11 cellular contexts compared by ENCODE assay signal in the genomic region with DNA sequence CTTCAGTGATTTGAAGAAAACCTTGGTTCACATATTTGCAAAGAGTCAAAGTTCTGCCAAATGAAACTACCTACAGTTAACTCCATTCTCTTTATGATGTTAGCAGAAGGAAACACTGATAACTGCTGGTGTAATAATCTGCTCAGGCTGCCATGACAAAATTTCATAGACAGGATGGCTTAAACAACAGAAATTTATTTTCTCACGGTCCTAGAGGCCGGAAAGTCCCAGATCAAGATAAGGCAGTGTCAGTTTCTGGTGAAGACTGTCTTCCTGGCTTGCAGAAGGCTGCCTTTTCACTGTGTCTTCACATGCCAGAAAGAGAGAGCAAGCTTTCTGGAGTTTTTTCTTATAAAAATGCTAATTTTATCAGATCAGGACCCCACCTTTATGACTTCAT.
DNase-seq lines count a peak whose midpoint lies in the region; ATAC-seq lines count a peak whose summit lies in the region.
"Had no signal": no experiment of that assay in that cellular context is flagged by ENCODE, and none has a peak within 500 bp of the region (broad histone marks: within the 10 kb centered on the region; RNA-seq: fewer than 3 reads in every experiment).

No MANE protein-coding gene starts in this region.

- H3K27me3 Mint-ChIP-seq in activated T-cell treated with anti-CD3 and anti-CD28 coated beads, Interleukin-2, amount 50 U/mL, for 4 hours (ENCODE audit: low read depth), result no peaks in the 10 kb centered on the region
- H3K27me3 Mint-ChIP-seq in naive thymus-derived CD8-positive, alpha-beta T cell, result no peaks in the 10 kb centered on the region

- H3K4me1 Mint-ChIP-seq in activated T-cell treated with anti-CD3 and anti-CD28 coated beads, Interleukin-2, amount 50 U/mL, for 4 hours (ENCODE audit: low read depth), result peaks cover 31% of the 10 kb centered on the region
- peaks cover 10 to 44% (median 32%) of the 10 kb centered on the region in 4 donors for H3K4me1 Mint-ChIP-seq in naive thymus-derived CD8-positive, alpha-beta T cell

- no peak for DNase-seq in activated T-cell treated with anti-CD3 and anti-CD28 coated beads, Interleukin-2, amount 50 U/mL, for 4 hours
- DNase-seq in activated T-cell treated with anti-CD3 and anti-CD28 coated beads for 4 hours (no peak), NCI-H226 (peak; percentile 3), ecto neural progenitor cell (ENCODE audit: low spot score) (no peak), OCI-M2 (lab: John Stamatoyannopoulos, UW; ENCODE audit: unreplicated experiment) (no peak), iPS-NIHi7 (ENCODE audit: extremely low spot score) (no peak)
- DNase-seq in naive thymus-derived CD8-positive, alpha-beta T cell, result peak in 5 of 10 donors; percentile 1 to 38 (median 20)
- DNase-seq: heart right ventricle, NCI-H1092 treated with DMSO at 0.1 percent for 48 hours, occipital lobe had no signal

- H3K36me3 Mint-ChIP-seq in activated T-cell treated with anti-CD3 and anti-CD28 coated beads, Interleukin-2, amount 50 U/mL, for 4 hours (ENCODE audit: insufficient read depth), result peaks cover 1% of the 10 kb centered on the region
- peaks cover 0 to 8% (median 0%) of the 10 kb centered on the region in 3 donors for H3K36me3 Mint-ChIP-seq in naive thymus-derived CD8-positive, alpha-beta T cell

- H3K9me3 Mint-ChIP-seq in activated T-cell treated with anti-CD3 and anti-CD28 coated beads, Interleukin-2, amount 50 U/mL, for 4 hours, result peaks cover 11% of the 10 kb centered on the region
- peaks cover 2 to 18% (median 12%) of the 10 kb centered on the region in 9 donors for H3K9me3 Mint-ChIP-seq in naive thymus-derived CD8-positive, alpha-beta T cell

- ATAC-seq in activated T-cell treated with anti-CD3 and anti-CD28 coated beads, Interleukin-2, amount 50 U/mL, for 4 hours, result peak; percentile 59 to 60
- ATAC-seq in HG02763 (IDR thresholded peaks at IDR 0.05; ENCODE audit: unreplicated experiment), result peak; percentile 75
- peak; percentile 88 to 91 for ATAC-seq in naive thymus-derived CD8-positive, alpha-beta T cell
- ATAC-seq: heart right ventricle had no signal

- POLR2A ChIA-PET in naive thymus-derived CD8-positive, alpha-beta T cell (lab: Charles Lee), result no interaction called here

- H3K27ac Mint-ChIP-seq in naive thymus-derived CD8-positive, alpha-beta T cell, result peak overlapping the region in 7 of 10 donors; percentile 15 to 85 (median 73)

- H3K4me3 Mint-ChIP-seq in activated T-cell treated with anti-CD3 and anti-CD28 coated beads, Interleukin-2, amount 50 U/mL, for 4 hours, result peak overlapping the region; percentile 16
- peak overlapping the region in 7 of 10 donors; percentile 12 to 60 (median 34) for H3K4me3 Mint-ChIP-seq in naive thymus-derived CD8-positive, alpha-beta T cell
